In the genomic region with DNA sequence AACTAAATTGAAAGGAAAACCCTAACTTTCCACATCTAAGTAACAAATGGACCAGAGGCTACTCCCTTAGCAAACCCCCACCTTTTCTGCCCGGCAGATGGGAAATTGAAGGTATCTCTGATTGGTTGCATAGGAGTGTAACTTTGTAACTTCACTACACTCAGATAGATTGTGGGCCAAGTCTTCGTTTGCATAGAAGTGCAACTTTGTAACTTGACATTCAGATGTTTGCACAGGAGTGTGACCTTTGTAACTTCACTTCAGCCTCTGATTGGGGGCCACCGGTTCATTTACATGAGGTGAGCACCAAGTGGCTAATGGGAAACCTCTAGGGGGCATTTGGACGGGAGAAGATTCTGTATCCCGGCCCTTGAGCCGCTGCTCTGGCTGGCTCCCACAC, we compare ENCODE assay signal across 22 cellular contexts. TPM values are rescaled to one million over a fixed set of nuclear protein-coding genes. Genes with fewer than 3 reads are reported as not detected.
"Had no signal": no experiment of that assay in that cellular context is flagged by ENCODE, and none has a peak within 500 bp of the region (broad histone marks: within the 10 kb centered on the region; RNA-seq: fewer than 3 reads in every experiment).

No MANE protein-coding gene starts in this region.

- H3K36me3 ChIP-seq: MG63, SJSA1 had no signal

- H3K27ac ChIP-seq: HL-60, SJSA1, SK-N-MC had no signal

- H3K4me3 ChIP-seq: MG63, SJSA1, SK-N-MC had no signal

- DNase-seq: Karpas-422, KG1, MG63, NCI-H1092, NCI-H1105 treated with DMSO at 0.1 percent for 48 hours, NCI-H1417 treated with DMSO at 0.1 percent for 48 hours, NCI-H146, NCI-H1694 treated with DMSO at 0.1 percent for 48 hours, NCI-H1930, NCI-H2081, NCI-H2107, NCI-H2227 treated with DMSO at 0.1 percent for 48 hours, NCI-H524 treated with DMSO at 0.1 percent for 48 hours, NCI-H69, NCI-H774, Right ventricle myocardium superior, RPMI8226, SIG-M5 had no signal

- H3K9me3 ChIP-seq: MG63, SJSA1 had no signal

- H3K4me1 ChIP-seq: SJSA1 had no signal

- H3K27me3 ChIP-seq: MG63, SJSA1 had no signal

RNA-seq across cellular contexts. Expression of a gene that starts 59.4 kb away (rescaled TPM):
- total RNA-seq: NCI-H460, Right ventricle myocardium superior had no signal
